In genomic region chr17:64984776-64985521, GRCh38 we compare ENCODE assay signal across 8 cellular contexts.
DNase-seq lines count a peak whose midpoint lies in the region; ATAC-seq and TF ChIP-seq lines count a peak whose summit lies in the region.

No MANE protein-coding gene starts in this region.

- H3K27ac ChIP-seq in mammary epithelial cell (ENCODE audit: insufficient read depth, low read depth, low read length) = no peak overlapping the region

- H3K36me3 Mint-ChIP-seq in T-cell = no peaks in the 10 kb centered on the region
- H3K36me3 Mint-ChIP-seq in natural killer cell = no peaks in the 10 kb centered on the region
- no peaks in the 10 kb centered on the region for H3K36me3 Mint-ChIP-seq in progenitor cell of endocrine pancreas (ENCODE audit: insufficient read depth)

- CTCF ChIA-PET in T-cell (lab: Charles Lee) (interaction anchor here in 1 of 2 donors (0.8 to 1.9 kb wide), 8 partner anchors 10 to 115 kb away, joined by 3 to 10 read pairs (median 4); partner anchors contain the start of gene LRRC37A3), mammary epithelial cell (lab: Charles Lee; ENCODE audit: low non-redundant PET) (no interaction called here)

- 78% methylated on average over 7 of the region's 7 CpGs for WGBS in mammary epithelial cell (ENCODE audit: low coverage, missing lambda C conversion rate)

- H3K27ac Mint-ChIP-seq in T-cell = peak overlapping the region; percentile 99 to 100
- H3K27ac Mint-ChIP-seq in natural killer cell = peak overlapping the region; percentile 99 to 100
- H3K27ac Mint-ChIP-seq in progenitor cell of endocrine pancreas = no peak overlapping the region

- no peak overlapping the region for H2AFZ ChIP-seq in mammary epithelial cell (ENCODE audit: low read depth, low read length)

- H3K4me3 Mint-ChIP-seq in T-cell = peak overlapping the region; percentile 69 to 83 (median 82)
- peak overlapping the region; percentile 82 for H3K4me3 Mint-ChIP-seq in natural killer cell
- no peak overlapping the region for H3K4me3 Mint-ChIP-seq in progenitor cell of endocrine pancreas (ENCODE audit: low read depth)

- H3K79me2 ChIP-seq in mammary epithelial cell (ENCODE audit: insufficient read depth, low read length) = no peaks in the 10 kb centered on the region

- H3K4me1 Mint-ChIP-seq in T-cell = peaks cover 36 to 57% (median 43%) of the 10 kb centered on the region in 3 donors
- peaks cover 37 to 44% of the 10 kb centered on the region in 2 donors for H3K4me1 Mint-ChIP-seq in natural killer cell
- H3K4me1 Mint-ChIP-seq in progenitor cell of endocrine pancreas (ENCODE audit: low read depth) = no peaks in the 10 kb centered on the region

- dilution Hi-C loops in mammary epithelial cell (cut with HindIII; ENCODE audit: low sequenced_read_pairs) = no loop called here

- no peak for DNase-seq in GM12864 (ENCODE audit: low read depth)
- DNase-seq in T-cell = peak; percentile 9 to 82 (median 54)
- peak; percentile 50 for DNase-seq in mammary epithelial cell
- peak; percentile 20 for DNase-seq in natural killer cell
- no peak for DNase-seq in SHP77 (lab: John Stamatoyannopoulos, UW)
- no peak for DNase-seq in progenitor cell of endocrine pancreas (ENCODE audit: low spot score, unreplicated experiment)
- no peak for DNase-seq in DMS153 treated with DMSO at 0.1 percent for 48 hours (lab: John Stamatoyannopoulos, UW; ENCODE audit: unreplicated experiment)

- peak; percentile 58 to 78 (median 76) for ATAC-seq in T-cell (replicated peaks in 1 of 4)
- peak in 1 of 3 donors; percentile 6 for ATAC-seq in natural killer cell
- no peak for ATAC-seq in HG02623 (IDR thresholded peaks at IDR 0.05; ENCODE audit: unreplicated experiment)

- POLR2A ChIA-PET in T-cell (lab: Charles Lee) = interaction anchor here in 1 of 2 donors (0.6 to 2.2 kb wide), 6 partner anchors 9 to 77 kb away, joined by 3 to 19 read pairs (median 5); partner anchors contain the start of gene GNA13

- in situ Hi-C loops in mammary epithelial cell (cut with MboI; ENCODE audit: low sequenced_read_pairs in 2 of 2) = loop anchor here in 1 of 2 donors (25.0 kb wide), 1 partner anchor 127 kb away; no protein-coding TSS in a partner anchor

- H3K4me2 ChIP-seq in mammary epithelial cell (ENCODE audit: insufficient read depth, low read depth, low read length) = no peak overlapping the region

- H3K9me3 Mint-ChIP-seq in T-cell = no peaks in the 10 kb centered on the region
- H3K9me3 Mint-ChIP-seq in natural killer cell = no peaks in the 10 kb centered on the region
- peaks cover 7% of the 10 kb centered on the region for H3K9me3 Mint-ChIP-seq in progenitor cell of endocrine pancreas (ENCODE audit: low read depth)

- TF ChIP-seq CTCF in GM12864 (IDR thresholded peaks at IDR 0.05; ENCODE audit: low read depth, low read length, missing control alignments) (no peak), mammary epithelial cell (conservative IDR thresholded peaks at IDR 0.05 in 1 of 2, IDR thresholded peaks at IDR 0.05 in 1 of 2; ENCODE audit: extremely low read depth in 1 of 2, insufficient read depth in 1 of 2, low read depth in 1 of 2, low read length in 2 of 2) (no peak), natural killer cell (IDR thresholded peaks at IDR 0.05) (no peak), progenitor cell of endocrine pancreas (IDR thresholded peaks at IDR 0.05; ENCODE audit: unreplicated experiment) (no peak)

- intact Hi-C loops in mammary epithelial cell (cut with micrococcal nuclease) = no loop called here
- intact Hi-C loops in natural killer cell (cut with micrococcal nuclease) = loop anchor here (5.0 kb wide), 2 partner anchors 72 to 117 kb away; partner anchors contain the start of gene GNA13

- H3K36me3 ChIP-seq in mammary epithelial cell (ENCODE audit: insufficient read depth, low read length) = no peaks in the 10 kb centered on the region

- H3K27me3 ChIP-seq in mammary epithelial cell (ENCODE audit: insufficient read depth, low read length) = no peaks in the 10 kb centered on the region

- H4K20me1 ChIP-seq in mammary epithelial cell (ENCODE audit: insufficient read depth, low read length) = no peaks in the 10 kb centered on the region

- H3K9ac ChIP-seq in mammary epithelial cell (ENCODE audit: insufficient read depth, low read length) = no peak overlapping the region

- no TSS peak for BruUV-seq in mammary epithelial cell (replicated peaks; lab: Mats Ljungman, UMichigan)

- no peaks in the 10 kb centered on the region for H3K9me3 ChIP-seq in mammary epithelial cell (replicated peaks; ENCODE audit: insufficient read depth, low read length)

- H3K27me3 Mint-ChIP-seq in T-cell (no peaks in the 10 kb centered on the region), natural killer cell (ENCODE audit: low read depth in 2 of 2) (no peaks in the 10 kb centered on the region), progenitor cell of endocrine pancreas (no peaks in the 10 kb centered on the region)

- H3K4me3 ChIP-seq in GM12864 (ENCODE audit: low read depth, low read length) (peak overlapping the region; percentile 9; the same call in 1 of the 2 replicates), mammary epithelial cell (replicated peaks in 1 of 3; ENCODE audit: insufficient read depth in 1 of 3, low read depth in 2 of 3, low read length in 3 of 3) (no peak overlapping the region)

- peaks cover 10% of the 10 kb centered on the region for H3K4me1 ChIP-seq in mammary epithelial cell (ENCODE audit: insufficient read depth, low read length)

Comparison
In these comparisons a context has a peak if more than half of its experiments do, and no peak if none do; other contexts are left out.
1. DNase-seq: peak in T-cell (34 of 34), mammary epithelial cell (single experiment) and natural killer cell (single experiment); none in GM12864 (single experiment), SHP77 (0 of 2), progenitor cell of endocrine pancreas (single experiment) and DMS153 treated with DMSO at 0.1 percent for 48 hours (single experiment).